ENCODE assay signal across 8 cellular contexts in the genomic region with DNA sequence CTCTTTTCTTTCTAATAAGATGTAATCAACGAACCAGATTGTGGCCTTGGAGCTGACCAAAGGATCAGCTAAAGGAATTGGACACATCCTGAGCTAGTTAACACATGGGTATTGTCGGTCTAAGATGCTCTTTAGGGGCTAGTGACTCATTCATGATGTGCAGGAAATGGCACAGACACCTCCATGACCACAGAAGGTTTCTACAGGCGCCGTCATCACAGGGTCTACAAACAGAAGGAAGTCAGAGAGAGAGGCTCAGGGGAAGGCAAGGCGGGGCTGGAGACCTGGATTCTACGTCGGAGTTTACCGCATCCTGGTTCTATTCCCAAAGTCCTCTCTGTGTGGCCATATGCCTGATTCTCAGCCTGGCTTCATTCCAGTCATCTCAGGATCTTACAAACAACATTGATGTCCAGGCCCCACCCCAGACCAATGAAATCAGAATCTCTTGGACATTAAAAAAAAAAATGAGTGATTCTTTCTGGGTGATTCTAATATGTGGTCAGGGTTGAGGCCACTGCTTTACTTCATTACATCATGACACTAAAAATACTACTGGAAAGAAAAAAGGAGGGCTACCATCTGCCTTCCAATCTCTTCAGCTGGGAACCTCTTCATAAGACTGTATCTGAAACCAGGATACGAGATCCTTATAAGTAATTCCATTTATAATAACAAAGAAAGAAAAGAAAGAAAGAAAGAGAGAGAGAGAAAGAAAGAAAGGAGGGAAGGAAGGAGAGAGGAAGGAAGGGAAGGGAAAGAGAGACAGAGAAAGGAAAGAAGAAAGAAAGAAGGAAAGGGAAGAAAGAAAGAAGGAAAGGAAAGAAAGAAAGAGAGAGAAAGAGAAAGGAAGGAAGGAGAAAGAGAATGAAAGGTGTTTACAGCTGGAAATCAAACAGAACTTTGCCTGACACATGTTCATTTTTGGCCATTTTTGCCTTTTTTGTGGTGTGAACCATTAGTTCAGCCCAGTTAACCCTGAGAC.
DNase-seq lines count a peak whose midpoint lies in the region; ATAC-seq and TF ChIP-seq lines count a peak whose summit lies in the region.

No MANE protein-coding gene starts in this region.

- peak overlapping the region; percentile 64 to 68 for H3K4me3 Mint-ChIP-seq in stimulated activated naive CD8-positive, alpha-beta T cell treated with anti-CD3 and anti-CD28 coated beads, Interleukin-15, amount 100 ng/mL, for 72 hours

- CTCF ChIA-PET in AG04449 (lab: Yijun Ruan, JAX), result interaction anchor here (1.0 to 3.0 kb wide), 3 partner anchors 26 to 107 kb away, joined by 3 to 14 read pairs (median 9); no protein-coding TSS in a partner anchor

- no peak overlapping the region for H3K4me3 ChIP-seq in AG04449 (ENCODE audit: low read depth, low read length)

- peaks cover 8 to 16% of the 10 kb centered on the region in 2 donors for H3K9me3 Mint-ChIP-seq in stimulated activated naive CD8-positive, alpha-beta T cell treated with anti-CD3 and anti-CD28 coated beads, Interleukin-15, amount 100 ng/mL, for 72 hours

- ATAC-seq in stimulated activated naive CD8-positive, alpha-beta T cell treated with anti-CD3 and anti-CD28 coated beads, Interleukin-15, amount 100 ng/mL, for 72 hours, result peak; percentile 99

- H3K27ac Mint-ChIP-seq in stimulated activated naive CD8-positive, alpha-beta T cell treated with anti-CD3 and anti-CD28 coated beads, Interleukin-15, amount 100 ng/mL, for 72 hours, result peak overlapping the region; percentile 95 to 96

- POLR2A ChIA-PET in AG04449 (lab: Yijun Ruan, JAX), result interaction anchor here (0.7 to 1.4 kb wide), 2 partner anchors 79 to 107 kb away, joined by 4 read pairs; no protein-coding TSS in a partner anchor

- TF ChIP-seq CTCF in AG04449 (IDR thresholded peaks at IDR 0.05; ENCODE audit: insufficient read depth, low read length, missing control alignments), result no peak
- TF ChIP-seq CTCF in GM20000 (IDR thresholded peaks at IDR 0.05; ENCODE audit: extremely low read depth, missing control alignments), result no peak

- DNase-seq in AG04449 (ENCODE audit: low read depth, low spot score) (peak; percentile 86), GM20000 (ENCODE audit: low spot score) (peak; percentile 51), HPDE6-E6E7 (ENCODE audit: extremely low spot score) (peak; percentile 60), hepatic stellate cell (ENCODE audit: low spot score) (peak; percentile 53), NCI-H2227 treated with DMSO at 0.1 percent for 48 hours (lab: John Stamatoyannopoulos, UW) (no peak), anterior cingulate cortex (lab: John Stamatoyannopoulos, UW) (no peak)
- peak; percentile 14 for DNase-seq in activated CD8-positive, alpha-beta memory T cell treated with anti-CD3 and anti-CD28 coated beads, Interleukin-2, amount 50 U/mL, for 1 hour (ENCODE audit: extremely low read depth)
- peak; percentile 71 to 80 for DNase-seq in stimulated activated naive CD8-positive, alpha-beta T cell treated with anti-CD3 and anti-CD28 coated beads, Interleukin-15, amount 100 ng/mL, for 72 hours

- H3K4me1 Mint-ChIP-seq in stimulated activated naive CD8-positive, alpha-beta T cell treated with anti-CD3 and anti-CD28 coated beads, Interleukin-15, amount 100 ng/mL, for 72 hours, result peaks cover 51% of the 10 kb centered on the region

- peaks cover 28% of the 10 kb centered on the region for H3K27me3 Mint-ChIP-seq in stimulated activated naive CD8-positive, alpha-beta T cell treated with anti-CD3 and anti-CD28 coated beads, Interleukin-15, amount 100 ng/mL, for 72 hours

Comparison
In these comparisons a context has a peak if more than half of its experiments do, and no peak if none do; other contexts are left out.
1. DNase-seq: peak in AG04449 (single experiment), GM20000 (single experiment), HPDE6-E6E7 (single experiment), activated CD8-positive, alpha-beta memory T cell treated with anti-CD3 and anti-CD28 coated beads, Interleukin-2, amount 50 U/mL, for 1 hour (single experiment), hepatic stellate cell (single experiment) and stimulated activated naive CD8-positive, alpha-beta T cell treated with anti-CD3 and anti-CD28 coated beads, Interleukin-15, amount 100 ng/mL, for 72 hours (2 of 2); none in NCI-H2227 treated with DMSO at 0.1 percent for 48 hours (single experiment) and anterior cingulate cortex (0 of 58).